Comparison of ENCODE assay signal across 8 cellular contexts in genomic region chr6:82270791-82271392, GRCh38. TPM values are rescaled to one million over a fixed set of nuclear protein-coding genes. Genes with fewer than 3 reads are reported as not detected.
A peak's percentile ranks its signal among the peaks of the same experiment; 100 is the strongest.
DNase-seq lines count a peak whose midpoint lies in the region; ATAC-seq and TF ChIP-seq lines count a peak whose summit lies in the region.

No MANE protein-coding gene starts in this region.

- DNase-seq in 8988T (peak; percentile 21), GM03348 (ENCODE audit: low spot score) (peak; percentile 51), NCI-H446 treated with DMSO at 0.1 percent for 48 hours (lab: John Stamatoyannopoulos, UW) (peak; percentile 12), mammary epithelial cell (peak; percentile 21), lung microvascular endothelial cell (ENCODE audit: low read depth in 2 of 2) (peak; percentile 34 to 51), amniotic stem cell (lab: John Stamatoyannopoulos, UW) (no peak)
- no peak for DNase-seq in stimulated activated naive CD8-positive, alpha-beta T cell treated with anti-CD3 and anti-CD28 coated beads, Interleukin-15, Interleukin-2, amounts not matched to agents 100 U/mL and 50 U/mL, for 24 hours

- dilution Hi-C loops in mammary epithelial cell (cut with HindIII; ENCODE audit: low sequenced_read_pairs): no loop called here

- 79% methylated on average over 5 of the region's 5 CpGs for WGBS in mammary epithelial cell (ENCODE audit: low coverage, missing lambda C conversion rate)

- H2AFZ ChIP-seq in mammary epithelial cell (ENCODE audit: low read depth, low read length): no peak overlapping the region

- no TSS peak for BruUV-seq in mammary epithelial cell (replicated peaks; lab: Mats Ljungman, UMichigan)

- no peak overlapping the region for H3K27ac ChIP-seq in mammary epithelial cell (ENCODE audit: insufficient read depth, low read depth, low read length)

- H3K27me3 ChIP-seq in mammary epithelial cell (ENCODE audit: insufficient read depth, low read length): no peaks in the 10 kb centered on the region

- H3K36me3 ChIP-seq in mammary epithelial cell (ENCODE audit: insufficient read depth, low read length): no peaks in the 10 kb centered on the region

- no peaks in the 10 kb centered on the region for H3K79me2 ChIP-seq in mammary epithelial cell (ENCODE audit: insufficient read depth, low read length)

- no peak overlapping the region for H3K9ac ChIP-seq in mammary epithelial cell (ENCODE audit: insufficient read depth, low read length)

- peak; percentile 62 for ATAC-seq in HG02763 (IDR thresholded peaks at IDR 0.05; ENCODE audit: unreplicated experiment)
- ATAC-seq in stimulated activated naive CD8-positive, alpha-beta T cell treated with anti-CD3 and anti-CD28 coated beads, Interleukin-15, Interleukin-2, amounts not matched to agents 100 U/mL and 50 U/mL, for 24 hours: no peak

- H3K4me3 ChIP-seq in mammary epithelial cell (replicated peaks in 1 of 3; ENCODE audit: insufficient read depth in 1 of 3, low read depth in 2 of 3, low read length in 3 of 3): no peak overlapping the region

- H3K9me3 ChIP-seq in mammary epithelial cell (replicated peaks; ENCODE audit: insufficient read depth, low read length): no peaks in the 10 kb centered on the region

- H3K4me2 ChIP-seq in mammary epithelial cell (ENCODE audit: insufficient read depth, low read depth, low read length): no peak overlapping the region

- CTCF ChIA-PET in mammary epithelial cell (lab: Charles Lee; ENCODE audit: low non-redundant PET): interaction anchor here (0.7 kb wide), 1 partner anchor 318 kb away, joined by 5 read pairs; no protein-coding TSS in a partner anchor

- in situ Hi-C loops in mammary epithelial cell (cut with MboI; ENCODE audit: low sequenced_read_pairs in 2 of 2): loop anchor here in 1 of 2 donors (5.0 to 25.0 kb wide), 2 partner anchors 341 to 786 kb away; no protein-coding TSS in a partner anchor

- peaks cover 15% of the 10 kb centered on the region for H3K4me1 ChIP-seq in mammary epithelial cell (ENCODE audit: insufficient read depth, low read length)

- TF ChIP-seq CTCF in mammary epithelial cell (conservative IDR thresholded peaks at IDR 0.05 in 1 of 2, IDR thresholded peaks at IDR 0.05 in 1 of 2; ENCODE audit: extremely low read depth in 1 of 2, insufficient read depth in 1 of 2, low read depth in 1 of 2, low read length in 2 of 2): peak; percentile 54 to 60

- intact Hi-C loops in mammary epithelial cell (cut with micrococcal nuclease): loop anchor here (1.0 to 10.0 kb wide), 7 partner anchors 61 to 784 kb away; partner anchors contain the start of gene TPBG

- no peaks in the 10 kb centered on the region for H4K20me1 ChIP-seq in mammary epithelial cell (ENCODE audit: insufficient read depth, low read length)

RNA-seq across cellular contexts. Expression of gene IBTK, which starts 23.3 kb away (rescaled TPM):
- 10 to 100 TPM; 39.1 to 49.2 TPM for total RNA-seq in mammary epithelial cell
- 12.4 TPM for polyA plus RNA-seq in mammary epithelial cell
- polyA minus RNA-seq in mammary epithelial cell: 44.9 TPM
- 26.6 and 32.3 TPM in 2 replicates for total RNA-seq in lung microvascular endothelial cell

Comparison
In these comparisons a context has a peak if more than half of its experiments do, and no peak if none do; other contexts are left out.
1. DNase-seq: peak in 8988T (single experiment), GM03348 (single experiment), NCI-H446 treated with DMSO at 0.1 percent for 48 hours (single experiment), mammary epithelial cell (single experiment) and lung microvascular endothelial cell (2 of 2); none in amniotic stem cell (single experiment) and stimulated activated naive CD8-positive, alpha-beta T cell treated with anti-CD3 and anti-CD28 coated beads, Interleukin-15, Interleukin-2, amounts not matched to agents 100 U/mL and 50 U/mL, for 24 hours (single experiment).